In the genomic region with DNA sequence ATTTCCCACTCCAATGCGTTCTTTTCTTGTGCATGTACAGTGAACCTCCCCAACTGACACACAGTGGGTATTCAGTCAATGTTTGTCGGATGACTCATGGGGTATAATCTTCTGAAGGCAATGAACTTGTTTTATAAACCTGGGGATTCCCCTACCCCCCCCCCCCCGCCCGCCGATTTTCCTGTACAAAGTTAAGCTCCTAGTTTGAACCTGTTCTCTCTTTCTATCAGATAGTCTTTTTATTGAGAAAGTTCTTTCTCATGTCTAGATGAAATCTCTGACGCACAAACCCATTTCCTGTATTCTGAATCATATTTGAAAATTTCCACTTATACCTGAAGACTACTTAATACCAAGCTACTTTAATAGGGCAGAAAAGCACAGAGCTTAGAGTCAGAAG, we compare ENCODE assay signal across 28 cellular contexts.
DNase-seq lines count a peak whose midpoint lies in the region; ATAC-seq, FAIRE-seq and TF ChIP-seq lines count a peak whose summit lies in the region.
"Had no signal": no experiment of that assay in that cellular context is flagged by ENCODE, and none has a peak within 500 bp of the region (broad histone marks: within the 10 kb centered on the region; RNA-seq: fewer than 3 reads in every experiment).

No MANE protein-coding gene starts in this region.

- no peak overlapping the region for H3K4me3 ChIP-seq in brain microvascular endothelial cell (ENCODE audit: low read depth, low read length)
- H3K4me3 ChIP-seq: BLaER1, GM23248, pancreas, SJSA1, skin epidermis, testis had no signal

- H3K27ac ChIP-seq in RWPE1 (no peak overlapping the region), brain microvascular endothelial cell (no peak overlapping the region)
- H3K27ac ChIP-seq: GM23248, pancreas, SJSA1, skin epidermis, testis had no signal

- CTCF ChIA-PET in RWPE1 (lab: Yijun Ruan, JAX), result interaction anchor here (0.6 kb wide), 1 partner anchor 389 kb away, joined by 5 read pairs; no protein-coding TSS in a partner anchor

- H3K27me3 ChIP-seq in brain microvascular endothelial cell (replicated peaks), result no peaks in the 10 kb centered on the region
- H3K27me3 ChIP-seq: BLaER1, pancreas, testis had no signal

- POLR2A ChIA-PET in RWPE1 (lab: Yijun Ruan, JAX; ENCODE audit: low non-redundant PET), result no interaction called here

- FAIRE-seq in urothelium cell line (lab: Jason Lieb, UNC), result peak; percentile 32
- FAIRE-seq: GM19239, pancreas had no signal

- no peak for ATAC-seq in GM18502 (IDR thresholded peaks at IDR 0.05; ENCODE audit: poor library complexity, unreplicated experiment)
- ATAC-seq: left lobe of liver, pancreas, WTC11 had no signal

- in situ Hi-C loops in brain microvascular endothelial cell (cut with HindIII; ENCODE audit: low pct_ligation_motif_present, low sequenced_read_pairs), result no loop called here

- H3K36me3 ChIP-seq in brain microvascular endothelial cell (replicated peaks), result no peaks in the 10 kb centered on the region
- H3K36me3 ChIP-seq: BLaER1, pancreas, SJSA1 had no signal

- peak; percentile 50 for DNase-seq in stimulated activated naive CD4-positive, alpha-beta T cell treated with Interleukin-2 at 50 U/mL for 16 hours (lab: John Stamatoyannopoulos, UW)
- no peak for DNase-seq in stimulated activated naive CD4-positive, alpha-beta T cell (lab: John Stamatoyannopoulos, UW)
- DNase-seq in RWPE1 (ENCODE audit: low spot score) (peak; percentile 26), urothelium cell line (ENCODE audit: low spot score) (peak; percentile 46), brain microvascular endothelial cell (no peak), COLO829 (ENCODE audit: low spot score) (no peak)
- peak; percentile 2 for DNase-seq in central memory CD4-positive, alpha-beta T cell
- DNase-seq: activated CD4-positive, alpha-beta T cell treated with anti-CD3 and anti-CD28 coated beads, Interleukin-2, amount 50 U/mL, for 4 hours; activated effector memory CD4-positive, alpha-beta T cell treated with anti-CD3 and anti-CD28 coated beads, Interleukin-2, amount 50 U/mL, for 16 hours; COR-L47; DND-41; GF-D8; GM23248; mesenchymal stem cell; NCI-H1105; NCI-H187 treated with DMSO at 0.1 percent for 48 hours; NCI-H2171; NCI-H82; pancreas; retina; testis had no signal

- TF ChIP-seq CTCF in RWPE1 (conservative IDR thresholded peaks at IDR 0.05; ENCODE audit: low read depth), result no peak
- no peak for TF ChIP-seq CTCF in brain microvascular endothelial cell (IDR thresholded peaks at IDR 0.05; ENCODE audit: low read depth, low read length, missing control alignments)

Comparison
In these comparisons a context has a peak if more than half of its experiments do, and no peak if none do; other contexts are left out.
1. DNase-seq: peak in stimulated activated naive CD4-positive, alpha-beta T cell treated with Interleukin-2 at 50 U/mL for 16 hours (single experiment), RWPE1 (single experiment), central memory CD4-positive, alpha-beta T cell (single experiment) and urothelium cell line (single experiment); none in stimulated activated naive CD4-positive, alpha-beta T cell (0 of 6), brain microvascular endothelial cell (single experiment) and COLO829 (single experiment).